ENCODE assay signal across 9 cellular contexts in genomic region chr11:72012897-72013721, GRCh38. TPM values are rescaled to one million over a fixed set of nuclear protein-coding genes. Genes with fewer than 3 reads are reported as not detected.
DNase-seq lines count a peak whose midpoint lies in the region; ATAC-seq and TF ChIP-seq lines count a peak whose summit lies in the region.
"Had no signal": no experiment of that assay in that cellular context is flagged by ENCODE, and none has a peak within 500 bp of the region (broad histone marks: within the 10 kb centered on the region; RNA-seq: fewer than 3 reads in every experiment).

No MANE protein-coding gene starts in this region.

- H3K4me3 ChIP-seq in H7 (ENCODE audit: insufficient read depth, low read depth, low read length) (no peak overlapping the region), cardiac fibroblast (replicated peaks in 1 of 2; ENCODE audit: low read depth in 2 of 2, low read length in 2 of 2) (no peak overlapping the region), BE2C (ENCODE audit: low read depth, low read length) (no peak overlapping the region)

- no peaks in the 10 kb centered on the region for H3K9me3 ChIP-seq in BE2C

- ATAC-seq in left colon (peak; percentile 14), GM19035 (IDR thresholded peaks at IDR 0.05; ENCODE audit: unreplicated experiment) (no peak)
- no peak for ATAC-seq in stimulated activated naive B cell treated with anti-CD40 and anti-IgM and Interleukin-4, amounts not matched to agents 10 μg/mL and 1 μg/mL and 100 μg/mL, for 72 hours (replicated peaks)
- ATAC-seq: HCT116 had no signal

- DNase-seq in H7 (peak; percentile 45), cardiac fibroblast (ENCODE audit: low read depth in 2 of 2) (peak; percentile 71 to 80), left colon (no peak), BE2C (no peak), CD1c-positive myeloid dendritic cell (ENCODE audit: extremely low spot score) (no peak)
- DNase-seq in stimulated activated naive B cell treated with anti-CD40 and anti-IgM and Interleukin-4, amounts not matched to agents 10 μg/mL and 1 μg/mL and 100 μg/mL, for 72 hours, result no peak
- no peak for DNase-seq in activated CD4-positive, alpha-beta T cell treated with anti-CD3 and anti-CD28 coated beads, Interleukin-2, amount 10 ng/mL, durations not matched to agents 24 days and 14 days

- no peaks in the 10 kb centered on the region for H3K9me3 Mint-ChIP-seq in stimulated activated naive B cell treated with anti-CD40 and anti-IgM and Interleukin-4, amounts not matched to agents 10 μg/mL and 1 μg/mL and 100 μg/mL, for 72 hours
- H3K9me3 Mint-ChIP-seq in activated CD4-positive, alpha-beta T cell treated with anti-CD3 and anti-CD28 coated beads, Interleukin-2, amount 10 ng/mL, durations not matched to agents 24 days and 14 days, result no peaks in the 10 kb centered on the region

- TF ChIP-seq CTCF in cardiac fibroblast (IDR thresholded peaks at IDR 0.05; ENCODE audit: low read depth, low read length) (no peak), BE2C (IDR thresholded peaks at IDR 0.05; ENCODE audit: low read depth, low read length) (no peak)

- H3K36me3 Mint-ChIP-seq in stimulated activated naive B cell treated with anti-CD40 and anti-IgM and Interleukin-4, amounts not matched to agents 10 μg/mL and 1 μg/mL and 100 μg/mL, for 72 hours, result peaks cover 53 to 74% of the 10 kb centered on the region in 2 donors
- peaks cover 65% of the 10 kb centered on the region for H3K36me3 Mint-ChIP-seq in activated CD4-positive, alpha-beta T cell treated with anti-CD3 and anti-CD28 coated beads, Interleukin-2, amount 10 ng/mL, durations not matched to agents 24 days and 14 days (ENCODE audit: low read depth)

- peaks cover 8 to 39% of the 10 kb centered on the region in 2 donors for H3K4me1 Mint-ChIP-seq in stimulated activated naive B cell treated with anti-CD40 and anti-IgM and Interleukin-4, amounts not matched to agents 10 μg/mL and 1 μg/mL and 100 μg/mL, for 72 hours
- no peaks in the 10 kb centered on the region for H3K4me1 Mint-ChIP-seq in activated CD4-positive, alpha-beta T cell treated with anti-CD3 and anti-CD28 coated beads, Interleukin-2, amount 10 ng/mL, durations not matched to agents 24 days and 14 days

- intact Hi-C loops in left colon (cut with DNase I, micrococcal nuclease), result no loop called here
- intact Hi-C loops in activated CD4-positive, alpha-beta T cell treated with anti-CD3 and anti-CD28 coated beads, Interleukin-2, amount 10 ng/mL, durations not matched to agents 24 days and 14 days (cut with micrococcal nuclease), result no loop called here

- H3K4me1 ChIP-seq in BE2C, result no peaks in the 10 kb centered on the region

- H3K36me3 ChIP-seq in H7 (replicated peaks; ENCODE audit: control insufficient read depth, insufficient read depth, low read length), result peaks cover 64% of the 10 kb centered on the region
- peaks cover 92% of the 10 kb centered on the region for H3K36me3 ChIP-seq in BE2C

- H3K27me3 ChIP-seq in H7 (ENCODE audit: control insufficient read depth, insufficient read depth, low read length) (no peaks in the 10 kb centered on the region), BE2C (no peaks in the 10 kb centered on the region)

- H3K27me3 Mint-ChIP-seq in stimulated activated naive B cell treated with anti-CD40 and anti-IgM and Interleukin-4, amounts not matched to agents 10 μg/mL and 1 μg/mL and 100 μg/mL, for 72 hours, result no peaks in the 10 kb centered on the region
- H3K27me3 Mint-ChIP-seq in activated CD4-positive, alpha-beta T cell treated with anti-CD3 and anti-CD28 coated beads, Interleukin-2, amount 10 ng/mL, durations not matched to agents 24 days and 14 days, result no peaks in the 10 kb centered on the region

- peak overlapping the region in 1 of 2 donors; percentile 25 for H3K4me3 Mint-ChIP-seq in stimulated activated naive B cell treated with anti-CD40 and anti-IgM and Interleukin-4, amounts not matched to agents 10 μg/mL and 1 μg/mL and 100 μg/mL, for 72 hours
- no peak overlapping the region for H3K4me3 Mint-ChIP-seq in activated CD4-positive, alpha-beta T cell treated with anti-CD3 and anti-CD28 coated beads, Interleukin-2, amount 10 ng/mL, durations not matched to agents 24 days and 14 days

- peak overlapping the region; percentile 93 for H3K27ac Mint-ChIP-seq in stimulated activated naive B cell treated with anti-CD40 and anti-IgM and Interleukin-4, amounts not matched to agents 10 μg/mL and 1 μg/mL and 100 μg/mL, for 72 hours
- H3K27ac Mint-ChIP-seq in activated CD4-positive, alpha-beta T cell treated with anti-CD3 and anti-CD28 coated beads, Interleukin-2, amount 10 ng/mL, durations not matched to agents 24 days and 14 days, result no peak overlapping the region

RNA-seq across cellular contexts. Expression of gene IL18BP, which starts 14.4 kb away (rescaled TPM):
- total RNA-seq in H7 (2014; rRNA removed; shearing (Covaris generic)), result 3.1 and 4.5 TPM in 2 replicates
- total RNA-seq in left colon, result 10 to 100 TPM in 1 of 2 donors, 1 to 10 TPM in 1; 8.0 to 10.6 TPM
- 15.0 and 19.9 TPM in 2 replicates for total RNA-seq in activated CD4-positive, alpha-beta T cell treated with anti-CD3 and anti-CD28 coated beads, Interleukin-2, amount 10 ng/mL, durations not matched to agents 24 days and 14 days
- polyA plus RNA-seq in BE2C (2012; ENCODE audit: insufficient read depth, insufficient read length, low read depth), result 21.4 TPM

Comparison
In these comparisons a context has a peak if more than half of its experiments do, and no peak if none do; other contexts are left out.
1. DNase-seq: peak in H7 (single experiment) and cardiac fibroblast (2 of 2); none in left colon (0 of 2), stimulated activated naive B cell treated with anti-CD40 and anti-IgM and Interleukin-4, amounts not matched to agents 10 μg/mL and 1 μg/mL and 100 μg/mL, for 72 hours (single experiment), activated CD4-positive, alpha-beta T cell treated with anti-CD3 and anti-CD28 coated beads, Interleukin-2, amount 10 ng/mL, durations not matched to agents 24 days and 14 days (single experiment), BE2C (single experiment) and CD1c-positive myeloid dendritic cell (single experiment).